Comparison of ENCODE assay signal across 8 cellular contexts in genomic region chr15:72285927-72286516, GRCh38. TPM values are rescaled to one million over a fixed set of nuclear protein-coding genes. Genes with fewer than 3 reads are reported as not detected.
DNase-seq lines count a peak whose midpoint lies in the region; ATAC-seq and TF ChIP-seq lines count a peak whose summit lies in the region.

No MANE protein-coding gene starts in this region.

- no peak overlapping the region for H3K27ac ChIP-seq in lower lobe of right lung
- no peak overlapping the region for H3K27ac ChIP-seq in testis

- CTCF ChIA-PET in BJ (lab: Yijun Ruan, JAX): interaction anchor here (0.9 to 2.7 kb wide), 2 partner anchors 12 to 27 kb away, joined by 3 to 16 read pairs; no protein-coding TSS in a partner anchor
- CTCF ChIA-PET in HEK293T (lab: Yijun Ruan, JAX): interaction anchor here (0.9 to 1.1 kb wide), 2 partner anchors 13 to 86 kb away, joined by 4 to 5 read pairs; no protein-coding TSS in a partner anchor
- CTCF ChIA-PET in MCF 10A (lab: Yijun Ruan, JAX): interaction anchor here (0.6 to 2.5 kb wide), 3 partner anchors 26 to 304 kb away, joined by 3 to 10 read pairs (median 5); no protein-coding TSS in a partner anchor

- TF ChIP-seq CTCF in BJ (IDR thresholded peaks at IDR 0.05; ENCODE audit: insufficient read depth, low read depth, low read length) (peak; percentile 61), MCF 10A (IDR thresholded peaks at IDR 0.05; ENCODE audit: unreplicated experiment) (peak; percentile 56), lower lobe of right lung (IDR thresholded peaks at IDR 0.05) (peak; percentile 71), testis (IDR thresholded peaks at IDR 0.05) (peak in 2 of 3 experiments; percentile 15 to 42)

- BruUV-seq in MCF 10A (replicated peaks; lab: Mats Ljungman, UMichigan): no TSS peak

- H3K27ac Mint-ChIP-seq in T-helper 2 cell treated with Interferon-gamma antibody and Interleukin-4, amounts not matched to agents 5 μg/mL and 100 μg/mL, for 36 hours: no peak overlapping the region
- no peak overlapping the region for H3K27ac Mint-ChIP-seq in MCF 10A (ENCODE audit: low read depth, unreplicated experiment)

- H3K27me3 ChIP-seq in BJ (ENCODE audit: control insufficient read depth, insufficient read depth, low read length): no peaks in the 10 kb centered on the region; the same call in 1 of the 2 replicates
- H3K27me3 ChIP-seq in lower lobe of right lung (ENCODE audit: low read depth): no peaks in the 10 kb centered on the region
- H3K27me3 ChIP-seq in testis: no peaks in the 10 kb centered on the region

- WGBS in testis, 2 donors: 72 to 82% methylated on average over 10 of the region's 10 CpGs

- POLR2A ChIA-PET in BJ (lab: Charles Lee): no interaction called here
- POLR2A ChIA-PET in HEK293T (lab: Yijun Ruan, JAX): interaction anchor here (1.5 kb wide), 1 partner anchor 13 kb away, joined by 5 read pairs; no protein-coding TSS in a partner anchor
- POLR2A ChIA-PET in MCF 10A (lab: Yijun Ruan, JAX): interaction anchor here (1.2 to 1.4 kb wide), 2 partner anchors 12 to 13 kb away, joined by 3 to 4 read pairs; no protein-coding TSS in a partner anchor

- H3K4me3 ChIP-seq in BJ (ENCODE audit: low read depth, low read length) (no peak overlapping the region), lower lobe of right lung (no peak overlapping the region), testis (no peak overlapping the region)

- intact Hi-C loops in MCF 10A (cut with micrococcal nuclease) (loop anchor here (1.0 kb wide), 1 partner anchor 87 kb away; no protein-coding TSS in a partner anchor), lower lobe of right lung (cut with DNase I) (no loop called here), testis (cut with DNase I; ENCODE audit: low total_unique reads) (no loop called here)

- H3K4me1 ChIP-seq in lower lobe of right lung (no peaks in the 10 kb centered on the region), testis (no peaks in the 10 kb centered on the region)

- no peaks in the 10 kb centered on the region for H3K36me3 Mint-ChIP-seq in T-helper 2 cell treated with Interferon-gamma antibody and Interleukin-4, amounts not matched to agents 5 μg/mL and 100 μg/mL, for 36 hours (ENCODE audit: low read depth)
- H3K36me3 Mint-ChIP-seq in MCF 10A (ENCODE audit: insufficient read depth, unreplicated experiment): peaks cover 6% of the 10 kb centered on the region

- H3K27me3 Mint-ChIP-seq in T-helper 2 cell treated with Interferon-gamma antibody and Interleukin-4, amounts not matched to agents 5 μg/mL and 100 μg/mL, for 36 hours (ENCODE audit: low read depth): no peaks in the 10 kb centered on the region
- H3K27me3 Mint-ChIP-seq in MCF 10A (ENCODE audit: insufficient read depth, unreplicated experiment): no peaks in the 10 kb centered on the region

- no peaks in the 10 kb centered on the region for H3K4me1 Mint-ChIP-seq in T-helper 2 cell treated with Interferon-gamma antibody and Interleukin-4, amounts not matched to agents 5 μg/mL and 100 μg/mL, for 36 hours (ENCODE audit: low read depth)
- no peaks in the 10 kb centered on the region for H3K4me1 Mint-ChIP-seq in MCF 10A (ENCODE audit: insufficient read depth, unreplicated experiment)

- ATAC-seq in lower lobe of right lung (peak; percentile 83 to 87), GM21447 (IDR thresholded peaks at IDR 0.05; ENCODE audit: unreplicated experiment) (no peak)

- TF ChIP-seq POLR2A in testis (IDR thresholded peaks at IDR 0.05): no peak

- H3K9me3 Mint-ChIP-seq in T-helper 2 cell treated with Interferon-gamma antibody and Interleukin-4, amounts not matched to agents 5 μg/mL and 100 μg/mL, for 36 hours: no peaks in the 10 kb centered on the region
- H3K9me3 Mint-ChIP-seq in MCF 10A (ENCODE audit: unreplicated experiment): no peaks in the 10 kb centered on the region

- no peaks in the 10 kb centered on the region for H3K9me3 ChIP-seq in lower lobe of right lung
- H3K9me3 ChIP-seq in testis: no peaks in the 10 kb centered on the region

- no peak overlapping the region for H3K4me3 Mint-ChIP-seq in T-helper 2 cell treated with Interferon-gamma antibody and Interleukin-4, amounts not matched to agents 5 μg/mL and 100 μg/mL, for 36 hours
- H3K4me3 Mint-ChIP-seq in MCF 10A (ENCODE audit: unreplicated experiment): no peak overlapping the region

- H3K36me3 ChIP-seq in BJ (ENCODE audit: control insufficient read depth, insufficient read depth, low read length) (no peaks in the 10 kb centered on the region), lower lobe of right lung (no peaks in the 10 kb centered on the region), testis (ENCODE audit: low read depth, missing control alignments) (no peaks in the 10 kb centered on the region)

- DNase-seq in BJ (ENCODE audit: low read depth) (no peak), HEK293T (ENCODE audit: extremely low spot score) (peak; percentile 72), MCF 10A (ENCODE audit: unreplicated experiment) (peak; percentile 43), lower lobe of right lung (peak; percentile 70), testis (peak; percentile 46), OCI-M2 (lab: John Stamatoyannopoulos, UW; ENCODE audit: unreplicated experiment) (no peak)
- peak; percentile 10 for DNase-seq in T-helper 2 cell treated with Interferon-gamma antibody and Interleukin-4, amounts not matched to agents 5 μg/mL and 100 μg/mL, for 36 hours (ENCODE audit: low spot score)

TF ChIP-seq in HEK293T, 16 proteins besides CTCF, POLR2A, EP300 and RAD21:
- TF ChIP-seq ZNF384 (IDR thresholded peaks at IDR 0.05) (no peak), BHLHE40 (IDR thresholded peaks at IDR 0.05; ENCODE audit: borderline replicate concordance) (no peak), ARNT (IDR thresholded peaks at IDR 0.05) (no peak), FOXM1 (IDR thresholded peaks at IDR 0.05; ENCODE audit: borderline replicate concordance) (no peak), NFRKB (IDR thresholded peaks at IDR 0.05) (no peak), SP1 (IDR thresholded peaks at IDR 0.05) (no peak), HDGF (IDR thresholded peaks at IDR 0.05; ENCODE audit: borderline replicate concordance) (no peak), ELF4 (IDR thresholded peaks at IDR 0.05) (no peak), SUZ12 (IDR thresholded peaks at IDR 0.05) (no peak), FOXA1 (IDR thresholded peaks at IDR 0.05) (no peak), LEF1 (IDR thresholded peaks at IDR 0.05; ENCODE audit: borderline replicate concordance) (no peak), PKNOX1 (IDR thresholded peaks at IDR 0.05) (no peak), L3MBTL2 (conservative IDR thresholded peaks at IDR 0.05) (no peak)

RNA-seq across cellular contexts. Expression of gene PARP6, which starts 13.7 kb away (rescaled TPM):
- polyA plus RNA-seq in BJ (2011; rRNA removed) (69.7 and 73.4 TPM in 2 replicates), testis (ENCODE audit: insufficient read depth, low read depth, low replicate concordance) (190 TPM)
- polyA minus RNA-seq in BJ (2011; rRNA and poly(A)+ RNA removed): 27.0 and 27.8 TPM in 2 replicates
- total RNA-seq in MCF 10A (2022) (117 TPM in 2 replicates), lower lobe of right lung (72.2 TPM), testis (100 to 1,000 TPM; 114 to 182 TPM)

RNA-seq across cellular contexts. Expression of gene CELF6, which starts 33.9 kb away (rescaled TPM):
- polyA plus RNA-seq in BJ (2011; rRNA removed) (0.12 and 0.16 TPM in 2 replicates), testis (ENCODE audit: insufficient read depth, low read depth, low replicate concordance) (10.1 TPM)
- not detected in 2 replicates for polyA minus RNA-seq in BJ (2011; rRNA and poly(A)+ RNA removed)
- total RNA-seq in MCF 10A (2022) (0.26 and 0.91 TPM in 2 replicates), lower lobe of right lung (5.7 TPM), testis (10 to 100 TPM; 19.2 to 22.0 TPM)

RNA-seq across cellular contexts. Expression of gene PKM, which starts 55.0 kb away (rescaled TPM):
- 2,101 and 2,533 TPM in 2 replicates for polyA plus RNA-seq in BJ (2011; rRNA removed)
- 1,760 and 2,530 TPM in 2 replicates for polyA minus RNA-seq in BJ (2011; rRNA and poly(A)+ RNA removed)
- 612 and 828 TPM in 2 replicates for total RNA-seq in MCF 10A (2022)
- total RNA-seq in lower lobe of right lung: 443 TPM
- total RNA-seq in testis: 100 to 1,000 TPM; 521 to 530 TPM
- 602 TPM for polyA plus RNA-seq in testis (ENCODE audit: insufficient read depth, low read depth, low replicate concordance)

Comparison
In these comparisons a context has a peak if more than half of its experiments do, and no peak if none do; other contexts are left out.
1. DNase-seq: peak in HEK293T (single experiment), T-helper 2 cell treated with Interferon-gamma antibody and Interleukin-4, amounts not matched to agents 5 μg/mL and 100 μg/mL, for 36 hours (single experiment), MCF 10A (single experiment), lower lobe of right lung (single experiment) and testis (single experiment); none in BJ (single experiment) and OCI-M2 (single experiment).
2. Peak in every context shown above with its lines, with median percentiles within 50 percentile points of each other: CTCF ChIP-seq.